Comparison of ENCODE assay signal across 8 cellular contexts in genomic region chr7:76314042-76314721, GRCh38. TPM values are rescaled to one million over a fixed set of nuclear protein-coding genes. Genes with fewer than 3 reads are reported as not detected.
DNase-seq lines count a peak whose midpoint lies in the region; ATAC-seq and TF ChIP-seq lines count a peak whose summit lies in the region.

No MANE protein-coding gene starts in this region.

- DNase-seq in NCI-H2029 (lab: John Stamatoyannopoulos, UW) (peak; percentile 61), hepatic stellate cell (ENCODE audit: low spot score) (peak; percentile 95), gastrocnemius medialis (peak; percentile 94 to 95)
- DNase-seq in T-helper 2 cell treated with Interferon-gamma antibody and Interleukin-4, amounts not matched to agents 5 μg/mL and 100 μg/mL, for 36 hours (ENCODE audit: low spot score): peak; percentile 93

- H3K27me3 ChIP-seq in gastrocnemius medialis: no peaks in the 10 kb centered on the region

- H3K4me1 ChIP-seq in gastrocnemius medialis: peaks cover 29 to 33% of the 10 kb centered on the region in 2 donors

- peak; percentile 100 for TF ChIP-seq CTCF in GM12874 (IDR thresholded peaks at IDR 0.05; ENCODE audit: insufficient read depth, low read depth, low read length)
- TF ChIP-seq CTCF in gastrocnemius medialis (IDR thresholded peaks at IDR 0.05 in 4 of 5, conservative IDR thresholded peaks at IDR 0.05 in 1 of 5): peak; percentile 100

- peaks cover 25% of the 10 kb centered on the region for H3K4me1 Mint-ChIP-seq in T-helper 2 cell treated with Interferon-gamma antibody and Interleukin-4, amounts not matched to agents 5 μg/mL and 100 μg/mL, for 36 hours (ENCODE audit: low read depth)

- no peaks in the 10 kb centered on the region for H3K36me3 ChIP-seq in gastrocnemius medialis

- in situ Hi-C loops in gastrocnemius medialis (cut with MboI; ENCODE audit: low sequenced_read_pairs in 4 of 4): loop anchor here (5.0 to 10.0 kb wide), 2 partner anchors 137 to 139 kb away; no protein-coding TSS in a partner anchor

- H3K27ac ChIP-seq in angular gyrus (ENCODE audit: low read depth, low read length) (peak overlapping the region; percentile 52), gastrocnemius medialis (peak overlapping the region; percentile 70 to 85 (median 82))

- H3K27ac Mint-ChIP-seq in T-helper 2 cell treated with Interferon-gamma antibody and Interleukin-4, amounts not matched to agents 5 μg/mL and 100 μg/mL, for 36 hours: peak overlapping the region; percentile 77

- H3K27me3 Mint-ChIP-seq in T-helper 2 cell treated with Interferon-gamma antibody and Interleukin-4, amounts not matched to agents 5 μg/mL and 100 μg/mL, for 36 hours (ENCODE audit: low read depth): no peaks in the 10 kb centered on the region

- no peak for TF ChIP-seq POLR2A in gastrocnemius medialis (IDR thresholded peaks at IDR 0.05)

- H3K9me3 Mint-ChIP-seq in T-helper 2 cell treated with Interferon-gamma antibody and Interleukin-4, amounts not matched to agents 5 μg/mL and 100 μg/mL, for 36 hours: no peaks in the 10 kb centered on the region

- H3K36me3 Mint-ChIP-seq in T-helper 2 cell treated with Interferon-gamma antibody and Interleukin-4, amounts not matched to agents 5 μg/mL and 100 μg/mL, for 36 hours (ENCODE audit: low read depth): peaks cover 6% of the 10 kb centered on the region

- intact Hi-C loops in gastrocnemius medialis (cut with DNase I; ENCODE audit: low total_unique reads): loop anchor here (1.0 kb wide), 1 partner anchor 23 kb away; no protein-coding TSS in a partner anchor

- ATAC-seq in HG02938 (IDR thresholded peaks at IDR 0.05; ENCODE audit: unreplicated experiment) (peak; percentile 31), gastrocnemius medialis (peak; percentile 62 to 64), HG03469 (IDR thresholded peaks at IDR 0.05; ENCODE audit: unreplicated experiment) (no peak)

- no peaks in the 10 kb centered on the region for H3K9me3 ChIP-seq in gastrocnemius medialis

- H3K4me3 ChIP-seq in gastrocnemius medialis: no peak overlapping the region

- H3K4me3 Mint-ChIP-seq in T-helper 2 cell treated with Interferon-gamma antibody and Interleukin-4, amounts not matched to agents 5 μg/mL and 100 μg/mL, for 36 hours: peak overlapping the region; percentile 76

RNA-seq across cellular contexts. Expression of gene HSPB1, which starts 11.7 kb away (rescaled TPM):
- 1,000 to 10,000 TPM; 1,878 to 2,898 (median 2,185) TPM for total RNA-seq in gastrocnemius medialis

RNA-seq across cellular contexts. Expression of gene YWHAG, which starts 44.6 kb away (rescaled TPM):
- 100 to 1,000 TPM; 119 to 262 (median 179) TPM for total RNA-seq in gastrocnemius medialis
